15 cellular contexts compared by ENCODE assay signal in genomic region chr11:59573216-59573615, GRCh38. TPM values are rescaled to one million over a fixed set of nuclear protein-coding genes. Genes with fewer than 3 reads are reported as not detected.
DNase-seq lines count a peak whose midpoint lies in the region; ATAC-seq and TF ChIP-seq lines count a peak whose summit lies in the region.
"Had no signal": no experiment of that assay in that cellular context is flagged by ENCODE, and none has a peak within 500 bp of the region (broad histone marks: within the 10 kb centered on the region; RNA-seq: fewer than 3 reads in every experiment).

No MANE protein-coding gene starts in this region.

- no peaks in the 10 kb centered on the region for H3K27me3 ChIP-seq in lung (ENCODE audit: control insufficient read depth, insufficient read depth)
- no peaks in the 10 kb centered on the region for H3K27me3 ChIP-seq in CD4-positive, alpha-beta memory T cell (ENCODE audit: insufficient read depth, low read length)
- H3K27me3 ChIP-seq: BLaER1, esophagus squamous epithelium had no signal

- H3K4me3 ChIP-seq in cardiac fibroblast (replicated peaks in 1 of 2; ENCODE audit: low read depth in 2 of 2, low read length in 2 of 2) (no peak overlapping the region), lung (no peak overlapping the region)
- H3K4me3 ChIP-seq in CD4-positive, alpha-beta memory T cell (ENCODE audit: low read length in 2 of 2), result no peak overlapping the region
- H3K4me3 ChIP-seq: BLaER1, esophagus squamous epithelium had no signal

- H3K4me1 Mint-ChIP-seq in CD4-positive, alpha-beta memory T cell, result no peaks in the 10 kb centered on the region

- intact Hi-C loops in CD4-positive, alpha-beta memory T cell (cut with micrococcal nuclease), result no loop called here

- ATAC-seq in lung (ENCODE audit: insufficient read depth, low FRiP score) (peak; percentile 6), HG03175 (IDR thresholded peaks at IDR 0.05; ENCODE audit: unreplicated experiment) (no peak)
- ATAC-seq: left colon had no signal

- CTCF ChIA-PET in CD4-positive, alpha-beta memory T cell (lab: Charles Lee; ENCODE audit: partially characterized antibody), result no interaction called here

- peaks cover 31 to 39% of the 10 kb centered on the region in 2 donors for H3K36me3 Mint-ChIP-seq in CD4-positive, alpha-beta memory T cell

- TF ChIP-seq CTCF in cardiac fibroblast (IDR thresholded peaks at IDR 0.05; ENCODE audit: low read depth, low read length), result no peak
- no peak for TF ChIP-seq CTCF in lung (IDR thresholded peaks at IDR 0.05; ENCODE audit: control extremely low read depth, extremely low read depth)

- peak overlapping the region in 2 of 7 donors; percentile 31 to 74 for H3K27ac Mint-ChIP-seq in CD4-positive, alpha-beta memory T cell

- no peaks in the 10 kb centered on the region for H3K27me3 Mint-ChIP-seq in CD4-positive, alpha-beta memory T cell

- H3K9me3 ChIP-seq in lung (ENCODE audit: control insufficient read depth in 2 of 2, insufficient read depth in 1 of 2, low read length in 1 of 2), result no peaks in the 10 kb centered on the region
- no peaks in the 10 kb centered on the region for H3K9me3 ChIP-seq in CD4-positive, alpha-beta memory T cell (ENCODE audit: control insufficient read depth in 1 of 2, low read length in 2 of 2)
- H3K9me3 ChIP-seq: BLaER1, esophagus squamous epithelium had no signal

- H3K36me3 ChIP-seq in lung (ENCODE audit: control insufficient read depth in 2 of 2, insufficient read depth in 2 of 2, low read length in 2 of 2), result peaks cover 18 to 26% of the 10 kb centered on the region in 2 donors
- peaks cover 31% of the 10 kb centered on the region for H3K36me3 ChIP-seq in CD4-positive, alpha-beta memory T cell (ENCODE audit: insufficient read depth, low read length)

- H3K27ac ChIP-seq in lung (ENCODE audit: low read depth in 1 of 2, low read length in 1 of 2), result no peak overlapping the region
- no peak overlapping the region for H3K27ac ChIP-seq in CD4-positive, alpha-beta memory T cell (ENCODE audit: low read depth, low read length)
- H3K27ac ChIP-seq: BLaER1, esophagus squamous epithelium, HL-60 had no signal

- WGBS in lung, 2 donors, result 78 to 80% methylated on average over 4 of the region's 4 CpGs

- no peaks in the 10 kb centered on the region for H3K4me1 ChIP-seq in lung (ENCODE audit: control insufficient read depth in 2 of 2, insufficient read depth in 2 of 2, low read length in 2 of 2)
- H3K4me1 ChIP-seq in CD4-positive, alpha-beta memory T cell (ENCODE audit: insufficient read depth, low read length), result no peaks in the 10 kb centered on the region
- H3K4me1 ChIP-seq: BLaER1 had no signal

- DNase-seq in AG08395 (ENCODE audit: low spot score) (peak; percentile 77), MV-4-11 (lab: John Stamatoyannopoulos, UW) (peak; percentile 40), cardiac fibroblast (ENCODE audit: low read depth in 2 of 2) (peak; percentile 86 to 87), lung (ENCODE audit: low spot score) (no peak)
- no peak for DNase-seq in CD4-positive, alpha-beta memory T cell
- no peak for DNase-seq in stimulated activated CD4-positive, alpha-beta T cell treated with anti-CD3 and anti-CD28 coated beads, Interleukin-15, amount 100 ng/mL, for 24 hours
- no peak for DNase-seq in effector CD8-positive, alpha-beta T cell (lab: John Stamatoyannopoulos, UW)
- DNase-seq: esophagus squamous epithelium, GF-D8, left colon, NCI-H446 treated with DMSO at 0.1 percent for 48 hours, occipital lobe had no signal

- POLR2A ChIA-PET in CD4-positive, alpha-beta memory T cell (lab: Charles Lee; ENCODE audit: partially characterized antibody), result no interaction called here

- H3K9me3 Mint-ChIP-seq in CD4-positive, alpha-beta memory T cell, result no peaks in the 10 kb centered on the region

- H3K4me3 Mint-ChIP-seq in CD4-positive, alpha-beta memory T cell, result no peak overlapping the region

RNA-seq across cellular contexts. Expression of gene OSBP, which starts 42.4 kb away (rescaled TPM):
- 10 to 100 TPM; 39.1 to 41.9 TPM for total RNA-seq in lung
- polyA plus RNA-seq in lung, result 10 to 100 TPM; 12.0 to 21.2 TPM
- total RNA-seq in CD4-positive, alpha-beta memory T cell, result 10 to 100 TPM; 55.3 to 55.6 TPM
- polyA plus RNA-seq in CD4-positive, alpha-beta memory T cell, result 10 to 100 TPM; 17.4 to 41.5 TPM

Comparison
In these comparisons a context has a peak if more than half of its experiments do, and no peak if none do; other contexts are left out.
1. DNase-seq: peak in AG08395 (single experiment), MV-4-11 (single experiment) and cardiac fibroblast (2 of 2); none in lung (single experiment), CD4-positive, alpha-beta memory T cell (0 of 5), stimulated activated CD4-positive, alpha-beta T cell treated with anti-CD3 and anti-CD28 coated beads, Interleukin-15, amount 100 ng/mL, for 24 hours (single experiment) and effector CD8-positive, alpha-beta T cell (single experiment).